Comparison of ENCODE assay signal across 8 cellular contexts in the genomic region with DNA sequence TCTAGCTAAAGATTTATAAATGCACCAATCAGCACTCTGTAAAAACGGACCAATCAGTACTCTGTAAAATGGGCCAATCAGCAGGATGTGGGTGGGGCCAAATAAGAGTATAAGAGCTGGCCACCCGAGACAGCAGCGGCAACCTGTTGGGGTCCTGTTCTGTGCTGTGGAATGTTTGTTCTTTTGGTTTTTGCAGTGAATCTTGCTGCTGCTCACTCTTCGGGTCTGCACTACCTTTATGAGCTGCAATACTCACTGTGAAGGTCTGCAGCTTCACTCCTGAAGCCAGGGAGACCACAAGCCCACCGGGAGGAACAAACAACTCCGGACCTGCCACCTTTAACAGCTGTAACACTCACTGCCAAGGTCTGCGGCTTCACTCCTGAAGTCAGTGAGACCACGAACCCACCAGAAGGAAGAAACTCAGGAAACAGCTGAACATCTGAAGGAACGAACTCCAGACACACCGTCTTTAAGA. TPM values are rescaled to one million over a fixed set of nuclear protein-coding genes. Genes with fewer than 3 reads are reported as not detected.
DNase-seq lines count a peak whose midpoint lies in the region; ATAC-seq, FAIRE-seq and TF ChIP-seq lines count a peak whose summit lies in the region.
"Not testable (repeated sequence)": the region's sequence is repeated elsewhere in the genome, so short reads cannot be mapped to it uniquely, and the experiment has no call there.

No MANE protein-coding gene starts in this region.

- not testable (repeated sequence) for H3K36me3 ChIP-seq in K562 (ENCODE audit: control insufficient read depth, insufficient read depth, low read length); lower lobe of right lung; thyroid gland

- not testable (repeated sequence) for TF ChIP-seq CTCF in K562 (IDR thresholded peaks at IDR 0.05 in 2 of 3, conservative IDR thresholded peaks at IDR 0.05 in 1 of 3; ENCODE audit: insufficient read depth in 2 of 3, low read depth in 1 of 3, low read length in 3 of 3); lower lobe of right lung (IDR thresholded peaks at IDR 0.05); thyroid gland (IDR thresholded peaks at IDR 0.05)

- DNase-seq in T follicular helper cell (ENCODE audit: low read depth) (peak; percentile 30), activated T-helper 1 cell treated with Interleukin-2 at 50 U/mL for 16 hours (ENCODE audit: low read depth) (peak; percentile 5)
- peak; percentile 29 to 39 for DNase-seq in activated CD4-positive, alpha-beta T cell treated with anti-CD3 and anti-CD28 coated beads, Interleukin-2, amount 50 U/mL, for 48 hours
- DNase-seq in K562 (ENCODE audit: extremely low read depth in 1 of 4, low spot score in 3 of 4); lower lobe of right lung; thyroid gland: not testable (repeated sequence)
- peak; percentile 38 for DNase-seq in stimulated activated CD4-positive, alpha-beta T cell treated with anti-CD3 and anti-CD28 coated beads, Interleukin-4, amount 100 ng/mL, for 1 hour

- BruUV-seq in K562 (replicated peaks; lab: Mats Ljungman, UMichigan): not testable (repeated sequence)

- TF ChIP-seq POLR2A in K562 (conservative IDR thresholded peaks at IDR 0.05); thyroid gland (IDR thresholded peaks at IDR 0.05): not testable (repeated sequence)

- not testable (repeated sequence) for H3K4me1 ChIP-seq in K562 (replicated peaks in 1 of 2; ENCODE audit: control insufficient read depth in 2 of 2, insufficient read depth in 2 of 2, low read length in 2 of 2)
- H3K4me1 ChIP-seq in lower lobe of right lung (peaks cover 36% of the 10 kb centered on the region), thyroid gland (peaks cover 12 to 30% of the 10 kb centered on the region in 2 donors)

- H4K20me1 ChIP-seq in K562 (replicated peaks; ENCODE audit: control insufficient read depth, insufficient read depth, low read length): not testable (repeated sequence)

- H3K9me3 ChIP-seq in K562 (replicated peaks; ENCODE audit: control insufficient read depth, insufficient read depth, low read depth, low read length); lower lobe of right lung; thyroid gland: not testable (repeated sequence)

- H3K9me1 ChIP-seq in K562 (ENCODE audit: control insufficient read depth, insufficient read depth, low read length): not testable (repeated sequence)

- intact Hi-C loops in K562 (cut with micrococcal nuclease); lower lobe of right lung (cut with DNase I); thyroid gland (cut with DNase I): not testable (repeated sequence)

- CTCF ChIA-PET in K562 (lab: Yijun Ruan, JAX; ENCODE audit: low intra/inter-chr PET ratio): not testable (repeated sequence)

- H3K79me2 ChIP-seq in K562 (ENCODE audit: control insufficient read depth, insufficient read depth, low read length): not testable (repeated sequence)

- not testable (repeated sequence) for ATAC-seq in K562, lower lobe of right lung

- POLR2A ChIA-PET in K562 (lab: Yijun Ruan, JAX): interaction anchor here (0.6 to 1.5 kb wide), 2 partner anchors 9 to 1501 kb away, joined by 3 to 4 read pairs; no protein-coding TSS in a partner anchor

- not testable (repeated sequence) for FAIRE-seq in K562 (lab: Jason Lieb, UNC)

- TF ChIP-seq RAD21 in K562 (CRISPR knock-in tag; conservative IDR thresholded peaks at IDR 0.05 in 1 of 2, IDR thresholded peaks at IDR 0.05 in 1 of 2): not testable (repeated sequence)

- 20% methylated on average over 9 of the region's 10 CpGs for WGBS in K562 (ENCODE audit: insufficient coverage, low coverage, missing lambda C conversion rate)
- WGBS in thyroid gland, 2 donors: 80 to 91% methylated on average over 8 to 10 of the region's 10 CpGs

- not testable (repeated sequence) for TF ChIP-seq EP300 in K562 (IDR thresholded peaks at IDR 0.05; ENCODE audit: low read length)

- H2AFZ ChIP-seq in K562 (ENCODE audit: low read depth, low read length): peak overlapping the region; percentile 66; the same call in 1 of the 2 replicates

- peaks cover 6 to 14% of the 10 kb centered on the region in 2 experiments; a peak in 2 of 5 replicates for H3K27me3 ChIP-seq in K562 (ENCODE audit: control insufficient read depth in 2 of 2, insufficient read depth in 2 of 2, low read length in 2 of 2)
- not testable (repeated sequence) for H3K27me3 ChIP-seq in lower lobe of right lung (ENCODE audit: low read depth); thyroid gland

- peak overlapping the region; percentile 11; the same call in 1 of the 2 replicates for H3K4me2 ChIP-seq in K562 (ENCODE audit: insufficient read depth, low read length)

- not testable (repeated sequence) for H3K27ac ChIP-seq in K562 (ENCODE audit: extremely low read depth, low read depth, low read length); lower lobe of right lung
- H3K27ac ChIP-seq in thyroid gland: peak overlapping the region; percentile 44 to 86 (median 70)

- in situ Hi-C loops in K562 (cut with MboI): not testable (repeated sequence)

- not testable (repeated sequence) for H3K9ac ChIP-seq in K562 (ENCODE audit: insufficient read depth in 1 of 2, low read depth in 2 of 2, low read length in 2 of 2)

- peak overlapping the region; percentile 60; the same call in 1 of the 2 replicates for H3K4me3 ChIP-seq in GM08714 (ENCODE audit: low read length)
- not testable (repeated sequence) for H3K4me3 ChIP-seq in K562; thyroid gland (replicated peaks in 1 of 3)
- H3K4me3 ChIP-seq in lower lobe of right lung: peak overlapping the region; percentile 27

TF ChIP-seq in K562, 482 proteins besides CTCF, POLR2A, EP300 and RAD21:
- TF ChIP-seq NFYB (IDR thresholded peaks at IDR 0.05; ENCODE audit: extremely low read depth, insufficient read length) (peak; percentile 43), ZNF316 (IDR thresholded peaks at IDR 0.05) (peak; percentile 22; the same call in 1 of the 2 replicates)

RNA-seq across cellular contexts. Expression of gene LGMN, which starts 1.9 kb away (rescaled TPM):
- 1.3 and 3.3 TPM in 2 replicates for total RNA-seq in K562 (2011; cell fraction: chromatin; rRNA removed; ENCODE audit: low replicate concordance)
- total RNA-seq in K562 (2011; cell fraction: nucleolus; rRNA removed): 3.9 and 4.8 TPM in 2 replicates
- total RNA-seq in K562 (2011; cell fraction: nucleoplasm; rRNA removed): 2.0 and 3.5 TPM in 2 replicates
- 0.69 TPM in 1 of 2 replicates, not detected in the other for total RNA-seq in K562 (2014; rRNA removed)
- total RNA-seq in K562 (2014; rRNA removed; fragmentation: Illumina TruSeq; extraction: Trizol): 0.29 and 0.44 TPM in 2 replicates
- 0.43 and 0.53 TPM in 2 replicates for total RNA-seq in K562 (2015; rRNA removed; fragmentation: Illumina TruSeq; extraction: Trizol)
- 0.89 and 1.3 TPM in 2 replicates for total RNA-seq in K562 (2021)
- polyA plus RNA-seq in K562 (2011; rRNA removed): 1.4 and 14.3 TPM in 2 replicates
- 1.3 and 16.1 TPM in 2 replicates for polyA plus RNA-seq in K562 (2011; cell fraction: cytosol; rRNA removed)
- 0.80 and 11.7 TPM in 2 replicates for polyA plus RNA-seq in K562 (2011; cell fraction: nucleus; rRNA removed)
- polyA plus RNA-seq in K562 (2012): 0.91 and 2.0 TPM in 2 replicates
- polyA plus RNA-seq in K562 (2014; fragmentation: Illumina TruSeq; extraction: Trizol): 0.27 and 0.36 TPM in 2 replicates
- polyA plus RNA-seq in K562 (2014; fragmentation: Nextera tagmentation; extraction: Ambion mirVana): under 1 TPM in 1 of 2 experiments, not detected in 1; 0.15 TPM
- polyA plus RNA-seq in K562 (2014; rRNA removed): 0.05 and 0.70 TPM in 2 replicates
- 0.56 and 10.3 TPM in 2 replicates for polyA minus RNA-seq in K562 (2011; rRNA and poly(A)+ RNA removed)
- polyA minus RNA-seq in K562 (2011; cell fraction: cytosol; rRNA and poly(A)+ RNA removed): 1.6 and 11.6 TPM in 2 replicates
- 1.2 and 8.9 TPM in 2 replicates for polyA minus RNA-seq in K562 (2011; cell fraction: nucleus; rRNA and poly(A)+ RNA removed)
- 158 TPM for total RNA-seq in lower lobe of right lung
- total RNA-seq in thyroid gland: 100 to 1,000 TPM; 226 to 405 (median 297) TPM

RNA-seq across cellular contexts. Expression of gene GOLGA5, which starts 43.8 kb away (rescaled TPM):
- total RNA-seq in K562 (2011; cell fraction: chromatin; rRNA removed; ENCODE audit: low replicate concordance): 13.0 and 24.3 TPM in 2 replicates
- 8.0 and 8.6 TPM in 2 replicates for total RNA-seq in K562 (2011; cell fraction: nucleolus; rRNA removed)
- total RNA-seq in K562 (2011; cell fraction: nucleoplasm; rRNA removed): 10.9 and 13.4 TPM in 2 replicates
- total RNA-seq in K562 (2014; rRNA removed) (11.6 and 12.0 TPM in 2 replicates), K562 (2014; rRNA removed; fragmentation: Illumina TruSeq; extraction: Trizol) (16.9 and 19.4 TPM in 2 replicates), K562 (2015; rRNA removed; fragmentation: Illumina TruSeq; extraction: Trizol) (15.0 and 15.3 TPM in 2 replicates), K562 (2021) (11.1 and 12.0 TPM in 2 replicates), lower lobe of right lung (31.9 TPM), thyroid gland (10 to 100 TPM; 54.5 to 58.2 (median 57.6) TPM)
- polyA plus RNA-seq in K562 (2011; rRNA removed) (19.6 and 21.6 TPM in 2 replicates), K562 (2014; fragmentation: Illumina TruSeq; extraction: Trizol) (15.5 and 18.9 TPM in 2 replicates), K562 (2014; fragmentation: Nextera tagmentation; extraction: Ambion mirVana) (1 to 10 TPM; 5.7 to 7.3 TPM), K562 (2014; rRNA removed) (12.7 and 14.2 TPM in 2 replicates)
- 5.2 and 11.0 TPM in 2 replicates for polyA plus RNA-seq in K562 (2011; cell fraction: cytosol; rRNA removed)
- polyA plus RNA-seq in K562 (2011; cell fraction: nucleus; rRNA removed): 5.0 and 9.6 TPM in 2 replicates
- polyA plus RNA-seq in K562 (2012): 9.5 and 12.7 TPM in 2 replicates
- 16.9 and 29.5 TPM in 2 replicates for polyA minus RNA-seq in K562 (2011; rRNA and poly(A)+ RNA removed)
- polyA minus RNA-seq in K562 (2011; cell fraction: cytosol; rRNA and poly(A)+ RNA removed): 11.5 and 13.6 TPM in 2 replicates
- 6.1 and 19.2 TPM in 2 replicates for polyA minus RNA-seq in K562 (2011; cell fraction: nucleus; rRNA and poly(A)+ RNA removed)

Comparison
In these comparisons a context has a peak if more than half of its experiments do, and no peak if none do; other contexts are left out.
1. RNA of gene LGMN, which starts 1.9 kb away (total RNA-seq): 226 to 405 TPM in thyroid gland and 158 TPM in lower lobe of right lung (single experiment); 0.29 to 4.8 TPM in K562; every median in the first group is over 10 times any median in the second.